26 cellular contexts compared by ENCODE assay signal in genomic region chr17:28427372-28427771, GRCh38. TPM values are rescaled to one million over a fixed set of nuclear protein-coding genes. Genes with fewer than 3 reads are reported as not detected.
DNase-seq lines count a peak whose midpoint lies in the region; ATAC-seq and TF ChIP-seq lines count a peak whose summit lies in the region.
"Had no signal": no experiment of that assay in that cellular context is flagged by ENCODE, and none has a peak within 500 bp of the region (broad histone marks: within the 10 kb centered on the region; RNA-seq: fewer than 3 reads in every experiment).

No MANE protein-coding gene starts in this region.

- H3K4me3 Mint-ChIP-seq in activated CD8-positive, alpha-beta T cell treated with anti-CD3 and anti-CD28 coated beads, Interleukin-2, amount 10 ng/mL, durations not matched to agents 7 days and 5 days: no peak overlapping the region
- H3K4me3 Mint-ChIP-seq: endodermal cell, nephron had no signal

- no peaks in the 10 kb centered on the region for H3K9me3 Mint-ChIP-seq in activated CD8-positive, alpha-beta T cell treated with anti-CD3 and anti-CD28 coated beads, Interleukin-2, amount 10 ng/mL, durations not matched to agents 7 days and 5 days (ENCODE audit: insufficient read depth)
- H3K9me3 Mint-ChIP-seq: endodermal cell, nephron had no signal

- H3K36me3 Mint-ChIP-seq in activated CD8-positive, alpha-beta T cell treated with anti-CD3 and anti-CD28 coated beads, Interleukin-2, amount 10 ng/mL, durations not matched to agents 7 days and 5 days (ENCODE audit: low read depth): no peaks in the 10 kb centered on the region

- no peaks in the 10 kb centered on the region for H3K79me2 ChIP-seq in GM23248 (ENCODE audit: insufficient read depth)

- no peaks in the 10 kb centered on the region for H3K36me3 ChIP-seq in GM23248 (ENCODE audit: low read depth)
- H3K36me3 ChIP-seq: esophagus muscularis mucosa, left ventricle myocardium inferior, ovary, suprapubic skin had no signal

- H3K9me2 ChIP-seq in GM23248 (ENCODE audit: insufficient read depth): no peaks in the 10 kb centered on the region

- H3F3A ChIP-seq in GM23248 (ENCODE audit: insufficient read depth): no peaks in the 10 kb centered on the region

- peaks cover 10% of the 10 kb centered on the region for H3K27me3 Mint-ChIP-seq in activated CD8-positive, alpha-beta T cell treated with anti-CD3 and anti-CD28 coated beads, Interleukin-2, amount 10 ng/mL, durations not matched to agents 7 days and 5 days (ENCODE audit: low read depth)

- DNase-seq in AG04450 (ENCODE audit: low read depth, low spot score) (peak; percentile 7), GM23248 (peak; percentile 28), NCI-H2227 (lab: John Stamatoyannopoulos, UW; ENCODE audit: unreplicated experiment) (peak; percentile 39), NCI-H82 treated with DMSO at 0.1 percent for 48 hours (lab: John Stamatoyannopoulos, UW; ENCODE audit: unreplicated experiment) (peak; percentile 36), dermis blood vessel endothelial cell (no peak), nucleus accumbens (lab: John Stamatoyannopoulos, UW) (no peak)
- DNase-seq in activated CD8-positive, alpha-beta T cell treated with anti-CD3 and anti-CD28 coated beads, Interleukin-2, amount 10 ng/mL, durations not matched to agents 7 days and 5 days: no peak
- DNase-seq: ACHN; activated naive CD4-positive, alpha-beta T cell treated with anti-CD3 and anti-CD28 coated beads, Interleukin-2, amount 50 U/mL, for 16 hours; anterior cingulate cortex; cortex of kidney; EL; endodermal cell; left ventricle myocardium inferior; mucosa of descending colon; NK-92 treated with Interleukin-12 subunit alpha and Interleukin-12 subunit beta, amount 100 ng/mL, for 24 hours; ovary; SHP77; stimulated activated CD4-positive, alpha-beta T cell treated with anti-CD3 and anti-CD28 coated beads, Interleukin-2, amount 100 ng/mL, for 24 hours had no signal

- H3K4me3 ChIP-seq in AG04450 (ENCODE audit: low read depth, low read length) (no peak overlapping the region), GM23248 (no peak overlapping the region)
- H3K4me3 ChIP-seq: esophagus muscularis mucosa, left ventricle myocardium inferior, mucosa of descending colon, ovary, smooth muscle cell, suprapubic skin had no signal

- no peak overlapping the region for H3K9ac ChIP-seq in GM23248

- no peak overlapping the region for H3K27ac Mint-ChIP-seq in activated CD8-positive, alpha-beta T cell treated with anti-CD3 and anti-CD28 coated beads, Interleukin-2, amount 10 ng/mL, durations not matched to agents 7 days and 5 days
- H3K27ac Mint-ChIP-seq: endodermal cell, nephron had no signal

- no peak overlapping the region for H2AFZ ChIP-seq in GM23248

- no peak for TF ChIP-seq CTCF in AG04450 (IDR thresholded peaks at IDR 0.05; ENCODE audit: low read depth, low read length)

- WGBS in GM23248 (ENCODE audit: low coverage in 1 of 2, low lambda C conversion rate in 2 of 2, missing lambda C conversion rate in 2 of 2), 2 experiments: 5 to 7% methylated on average over 5 of the region's 5 CpGs

- peaks cover 2% of the 10 kb centered on the region for H3K27me3 ChIP-seq in AG04450 (ENCODE audit: control insufficient read depth, insufficient read depth, low read length)
- peaks cover 24% of the 10 kb centered on the region for H3K27me3 ChIP-seq in GM23248 (replicated peaks; ENCODE audit: insufficient read depth)
- H3K27me3 ChIP-seq: ovary had no signal

- CTCF ChIA-PET in AG04450 (lab: Charles Lee): interaction anchor here (0.7 to 3.7 kb wide), 2 partner anchors 11 to 31 kb away, joined by 4 to 19 read pairs; no protein-coding TSS in a partner anchor
- CTCF ChIA-PET in activated CD8-positive, alpha-beta T cell treated with anti-CD3 and anti-CD28 coated beads, Interleukin-2, amount 10 ng/mL, durations not matched to agents 7 days and 5 days (lab: Charles Lee): interaction anchor here (1.1 kb wide), 1 partner anchor 11 kb away, joined by 3 read pairs; no protein-coding TSS in a partner anchor

- no peaks in the 10 kb centered on the region for H3K4me1 ChIP-seq in GM23248 (ENCODE audit: insufficient read depth)
- H3K4me1 ChIP-seq: esophagus muscularis mucosa, left ventricle myocardium inferior, suprapubic skin had no signal

- POLR2A ChIA-PET in AG04450 (lab: Yijun Ruan, JAX): no interaction called here
- POLR2A ChIA-PET in activated CD8-positive, alpha-beta T cell treated with anti-CD3 and anti-CD28 coated beads, Interleukin-2, amount 10 ng/mL, durations not matched to agents 7 days and 5 days (lab: Charles Lee): no interaction called here

- H3K4me2 ChIP-seq in GM23248 (ENCODE audit: unreplicated experiment): no peak overlapping the region
- H3K4me2 ChIP-seq: smooth muscle cell had no signal

- no peaks in the 10 kb centered on the region for H3K9me3 ChIP-seq in AG04450 (ENCODE audit: control insufficient read depth, insufficient read depth, low read length)
- H3K9me3 ChIP-seq in GM23248 (ENCODE audit: low read depth): no peaks in the 10 kb centered on the region
- H3K9me3 ChIP-seq: esophagus muscularis mucosa, left ventricle myocardium inferior, mucosa of descending colon, ovary, suprapubic skin had no signal

- H3K27ac ChIP-seq in AG04450 (ENCODE audit: low read depth, low read length) (no peak overlapping the region), GM23248 (no peak overlapping the region)
- H3K27ac ChIP-seq: C4-2B, esophagus muscularis mucosa, left ventricle myocardium inferior, ovary, suprapubic skin had no signal

- in situ Hi-C loops in GM23248 (cut with MboI): no loop called here

- no peak for ATAC-seq in GM19452 (IDR thresholded peaks at IDR 0.05; ENCODE audit: unreplicated experiment)
- no peak for ATAC-seq in activated CD8-positive, alpha-beta T cell treated with anti-CD3 and anti-CD28 coated beads, Interleukin-2, amount 10 ng/mL, durations not matched to agents 7 days and 5 days
- ATAC-seq: mucosa of descending colon had no signal

- no peaks in the 10 kb centered on the region for H3K4me1 Mint-ChIP-seq in activated CD8-positive, alpha-beta T cell treated with anti-CD3 and anti-CD28 coated beads, Interleukin-2, amount 10 ng/mL, durations not matched to agents 7 days and 5 days (ENCODE audit: low read depth)
- H3K4me1 Mint-ChIP-seq: endodermal cell, nephron had no signal

- H4K20me1 ChIP-seq in GM23248 (ENCODE audit: insufficient read depth): no peaks in the 10 kb centered on the region

RNA-seq across cellular contexts. Expression of gene SLC46A1, which starts 21.4 kb away (rescaled TPM):
- polyA plus RNA-seq in AG04450 (2011; rRNA removed) (2.5 and 3.4 TPM in 2 replicates), GM23248 (2016; fragmentation: Nextera tagmentation; extraction: Ambion mirVana) (4.9 and 6.2 TPM in 2 replicates)
- 3.9 and 7.6 TPM in 2 replicates for polyA minus RNA-seq in AG04450 (2011; rRNA and poly(A)+ RNA removed)
- 5.9 and 11.1 TPM in 2 replicates for total RNA-seq in GM23248 (2014; rRNA removed; shearing (Covaris generic))
- 1 to 10 TPM; 2.7 to 3.1 TPM for total RNA-seq in activated CD8-positive, alpha-beta T cell treated with anti-CD3 and anti-CD28 coated beads, Interleukin-2, amount 10 ng/mL, durations not matched to agents 7 days and 5 days
- 1.9 and 2.9 TPM in 2 replicates for total RNA-seq in dermis blood vessel endothelial cell

RNA-seq across cellular contexts. Expression of gene SLC13A2, which starts 46.1 kb away (rescaled TPM):
- polyA plus RNA-seq in AG04450 (2011; rRNA removed) (not detected in 2 replicates), GM23248 (2016; fragmentation: Nextera tagmentation; extraction: Ambion mirVana) (not detected in 2 replicates)
- polyA minus RNA-seq in AG04450 (2011; rRNA and poly(A)+ RNA removed): not detected in 2 replicates
- not detected in 2 replicates for total RNA-seq in GM23248 (2014; rRNA removed; shearing (Covaris generic))
- not detected for total RNA-seq in activated CD8-positive, alpha-beta T cell treated with anti-CD3 and anti-CD28 coated beads, Interleukin-2, amount 10 ng/mL, durations not matched to agents 7 days and 5 days
- total RNA-seq in dermis blood vessel endothelial cell: not detected in 2 replicates
- total RNA-seq: endodermal cell, esophagus muscularis mucosa, left ventricle myocardium inferior, smooth muscle cell, urinary bladder had no signal
- polyA plus RNA-seq: ovary, smooth muscle cell had no signal

RNA-seq across cellular contexts. Expression of gene SARM1, which starts 55.9 kb away (rescaled TPM):
- polyA plus RNA-seq in AG04450 (2011; rRNA removed): 6.2 and 6.7 TPM in 2 replicates
- 10.2 TPM in 2 replicates for polyA minus RNA-seq in AG04450 (2011; rRNA and poly(A)+ RNA removed)
- total RNA-seq in GM23248 (2014; rRNA removed; shearing (Covaris generic)): 16.9 and 24.2 TPM in 2 replicates
- polyA plus RNA-seq in GM23248 (2016; fragmentation: Nextera tagmentation; extraction: Ambion mirVana): 4.7 and 5.8 TPM in 2 replicates
- total RNA-seq in activated CD8-positive, alpha-beta T cell treated with anti-CD3 and anti-CD28 coated beads, Interleukin-2, amount 10 ng/mL, durations not matched to agents 7 days and 5 days: 10 to 100 TPM; 16.2 to 20.0 TPM
- 4.2 and 5.1 TPM in 2 replicates for total RNA-seq in dermis blood vessel endothelial cell

RNA-seq across cellular contexts. Expression of gene VTN, which starts 57.3 kb away (rescaled TPM):
- polyA plus RNA-seq in AG04450 (2011; rRNA removed) (0.53 and 1.3 TPM in 2 replicates), GM23248 (2016; fragmentation: Nextera tagmentation; extraction: Ambion mirVana) (0.24 and 0.34 TPM in 2 replicates)
- polyA minus RNA-seq in AG04450 (2011; rRNA and poly(A)+ RNA removed): 0.56 and 2.5 TPM in 2 replicates
- total RNA-seq in GM23248 (2014; rRNA removed; shearing (Covaris generic)): not detected in 2 replicates
- not detected for total RNA-seq in activated CD8-positive, alpha-beta T cell treated with anti-CD3 and anti-CD28 coated beads, Interleukin-2, amount 10 ng/mL, durations not matched to agents 7 days and 5 days
- 0.14 and 0.34 TPM in 2 replicates for total RNA-seq in dermis blood vessel endothelial cell

Comparison
In these comparisons a context has a peak if more than half of its experiments do, and no peak if none do; other contexts are left out.
1. DNase-seq: peak in AG04450 (single experiment), GM23248 (single experiment), NCI-H2227 (single experiment) and NCI-H82 treated with DMSO at 0.1 percent for 48 hours (single experiment); none in activated CD8-positive, alpha-beta T cell treated with anti-CD3 and anti-CD28 coated beads, Interleukin-2, amount 10 ng/mL, durations not matched to agents 7 days and 5 days (single experiment), dermis blood vessel endothelial cell (single experiment) and nucleus accumbens (0 of 56).